Comparison of ENCODE assay signal across 1 cellular context in the genomic region with DNA sequence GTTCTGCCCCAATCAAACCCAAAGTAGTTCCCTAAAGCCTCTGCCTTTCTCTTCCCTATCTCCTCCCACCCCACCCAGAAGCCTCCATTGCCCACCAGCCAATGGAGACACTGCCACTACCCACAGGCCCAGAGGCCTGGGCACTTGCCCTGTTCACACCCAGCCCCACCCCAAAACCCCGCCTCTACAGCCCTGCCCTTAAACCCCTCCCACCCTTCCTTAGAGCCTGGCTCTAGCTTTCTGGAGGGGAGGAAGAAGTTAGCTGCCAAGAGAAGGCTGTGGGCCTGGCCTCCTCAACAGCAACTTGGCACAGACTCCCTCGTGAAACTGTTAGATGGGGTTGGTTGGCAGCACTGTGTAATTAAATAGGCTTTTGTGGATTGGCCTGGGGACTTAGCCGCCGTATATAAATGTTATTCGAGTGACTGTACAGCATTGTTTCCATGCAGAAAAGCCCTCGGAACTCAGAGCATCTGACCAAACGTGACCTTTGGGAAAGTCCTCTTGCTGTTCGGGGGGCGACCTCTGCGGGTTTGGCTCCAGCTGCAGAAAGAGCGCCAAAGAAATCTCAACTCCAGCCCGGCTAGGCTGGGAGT.
TF ChIP-seq lines count a peak whose summit lies in the region.

No MANE protein-coding gene starts in this region.

TF ChIP-seq in endothelial cell of umbilical vein, 7 proteins besides CTCF, POLR2A, EP300 and RAD21:
- TF ChIP-seq POLR2AphosphoS5 (IDR thresholded peaks at IDR 0.05; ENCODE audit: insufficient read depth, low read depth, low read length) = no peak
- TF ChIP-seq GATA2 (IDR thresholded peaks at IDR 0.05; ENCODE audit: insufficient read depth, insufficient read length, low read depth, low read length) = no peak
- no peak for TF ChIP-seq MYC (IDR thresholded peaks at IDR 0.05; ENCODE audit: low read depth, low read length)
- TF ChIP-seq, protein P1, sequence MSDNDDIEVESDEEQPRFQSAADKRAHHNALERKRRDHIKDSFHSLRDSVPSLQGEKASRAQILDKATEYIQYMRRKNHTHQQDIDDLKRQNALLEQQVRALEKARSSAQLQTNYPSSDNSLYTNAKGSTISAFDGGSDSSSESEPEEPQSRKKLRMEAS (IDR thresholded peaks at IDR 0.05; ENCODE audit: insufficient read depth, insufficient read length) = no peak
- no peak for TF ChIP-seq EZH2 (IDR thresholded peaks at IDR 0.05; ENCODE audit: borderline replicate concordance, low read depth, low read length, severe bottlenecking)
- no peak for TF ChIP-seq FOS (IDR thresholded peaks at IDR 0.05; ENCODE audit: borderline replicate concordance, insufficient read depth, low read length)
- no peak for TF ChIP-seq JUN (IDR thresholded peaks at IDR 0.05; ENCODE audit: borderline replicate concordance, insufficient read depth, insufficient read length, low read depth)
